In the genomic region with DNA sequence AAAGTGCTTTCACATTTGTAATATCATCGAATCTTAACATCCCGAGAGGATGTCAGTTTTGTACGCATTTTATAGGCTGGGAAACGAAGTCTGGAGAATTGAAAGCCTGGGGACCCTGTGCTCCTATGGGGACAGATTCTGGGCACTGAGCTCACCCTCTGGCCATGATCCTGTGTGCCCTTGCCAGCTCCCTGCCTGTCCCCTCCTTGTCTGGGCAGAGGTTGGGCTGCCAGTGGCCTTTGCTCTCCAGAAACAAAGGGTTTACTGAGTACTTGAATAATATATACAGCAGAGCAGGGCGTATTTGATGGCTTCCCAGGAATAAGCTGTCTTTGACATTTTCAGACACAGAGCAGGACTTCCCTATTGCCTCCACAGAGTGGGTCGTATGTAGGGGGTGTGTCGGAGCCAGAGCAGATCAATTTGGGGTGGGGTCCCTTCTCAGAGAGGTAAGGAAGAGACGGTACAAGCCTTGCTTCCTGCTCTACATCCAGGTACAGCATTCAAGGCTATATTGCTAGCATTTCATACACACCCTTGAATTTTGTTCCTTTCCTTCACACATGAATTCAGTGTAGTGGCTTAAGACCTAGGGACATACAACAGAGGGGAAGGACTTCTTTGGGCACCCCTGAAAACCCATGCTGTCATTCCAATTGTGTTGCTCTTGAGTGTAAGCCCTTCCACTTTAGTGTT, we compare ENCODE assay signal across 2 cellular contexts. TPM values are rescaled to one million over a fixed set of nuclear protein-coding genes. Genes with fewer than 3 reads are reported as not detected.
"Had no signal": no experiment of that assay in that cellular context is flagged by ENCODE, and none has a peak within 500 bp of the region (broad histone marks: within the 10 kb centered on the region; RNA-seq: fewer than 3 reads in every experiment).

No MANE protein-coding gene starts in this region.

RNA-seq across cellular contexts. Expression of gene NPY4R2, which starts 46.8 kb away (rescaled TPM):
- total RNA-seq: PC-3 had no signal
- polyA plus RNA-seq: SK-N-SH had no signal
